Comparison of ENCODE assay signal across 29 cellular contexts in the genomic region with DNA sequence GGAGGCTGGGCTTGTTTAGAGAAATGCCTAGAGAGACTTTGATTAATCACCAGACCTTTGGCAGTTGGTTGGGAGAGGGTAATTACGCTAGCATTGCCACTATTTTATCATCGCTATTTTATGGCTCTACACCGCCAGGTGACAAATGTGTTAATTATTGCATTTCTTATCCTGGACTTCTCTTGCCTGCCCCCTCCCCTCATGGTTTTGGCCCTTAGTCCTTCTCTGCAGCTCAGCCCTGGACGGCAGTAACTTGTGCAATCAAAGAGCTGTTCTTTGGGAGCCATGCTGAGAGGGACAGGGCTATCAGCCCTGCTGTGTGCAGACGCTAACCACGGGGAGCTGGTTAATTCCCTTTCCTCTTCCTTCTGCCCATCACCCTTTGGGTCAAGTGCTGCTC.
A peak's percentile ranks its signal among the peaks of the same experiment; 100 is the strongest.
DNase-seq lines count a peak whose midpoint lies in the region; ATAC-seq, FAIRE-seq and TF ChIP-seq lines count a peak whose summit lies in the region.
"Had no signal": no experiment of that assay in that cellular context is flagged by ENCODE, and none has a peak within 500 bp of the region (broad histone marks: within the 10 kb centered on the region; RNA-seq: fewer than 3 reads in every experiment).

No MANE protein-coding gene starts in this region.

- no peak overlapping the region for H3K27ac ChIP-seq in mesendoderm (ENCODE audit: low read depth, low read length)
- no peak overlapping the region for H3K27ac ChIP-seq in HepG2 (ENCODE audit: extremely low read length, insufficient read depth, low read length)
- H3K27ac ChIP-seq: adrenal gland; BLaER1 treated with 17β-estradiol and CSF1 and Interleukin-3, amounts not matched to agents 10 nM and 100 nM had no signal

- no peaks in the 10 kb centered on the region for H4K20me1 ChIP-seq in HepG2 (ENCODE audit: insufficient read depth, low read length)

- H2BK120ac ChIP-seq in mesendoderm (ENCODE audit: low read depth, low read length): no peak overlapping the region

- no peaks in the 10 kb centered on the region for H3K36me3 ChIP-seq in mesendoderm (ENCODE audit: control insufficient read depth, insufficient read depth, low read length)
- H3K36me3 ChIP-seq in HepG2 (replicated peaks in 1 of 2; ENCODE audit: control insufficient read depth in 1 of 2, insufficient read depth in 2 of 2, low read length in 2 of 2): no peaks in the 10 kb centered on the region
- H3K36me3 ChIP-seq: adrenal gland, MG63 had no signal

- TF ChIP-seq CTCF in HepG2 (CRISPR knock-in tag; IDR thresholded peaks at IDR 0.05): no peak
- no peak for TF ChIP-seq CTCF in progenitor cell of endocrine pancreas (IDR thresholded peaks at IDR 0.05; ENCODE audit: unreplicated experiment)

- POLR2A ChIA-PET in HepG2 (lab: Yijun Ruan, JAX): no interaction called here

- H4K8ac ChIP-seq in mesendoderm (ENCODE audit: low read depth, low read length): no peak overlapping the region

- H3K4me2 ChIP-seq in mesendoderm (ENCODE audit: low read length) (no peak overlapping the region), HepG2 (ENCODE audit: low read depth, low read length) (no peak overlapping the region)
- H3K4me2 ChIP-seq: BLaER1 treated with 17β-estradiol and CSF1 and Interleukin-3, amounts not matched to agents 10 nM and 100 nM had no signal

- H3K79me2 ChIP-seq in mesendoderm (ENCODE audit: control insufficient read depth, insufficient read depth, low read length): no peaks in the 10 kb centered on the region
- no peaks in the 10 kb centered on the region for H3K79me2 ChIP-seq in HepG2 (ENCODE audit: insufficient read depth, low read length)

- DNase-seq in ELF-1 (ENCODE audit: low read depth, low spot score) (peak; percentile 29), NCI-H146 (lab: John Stamatoyannopoulos, UW) (peak; percentile 86), astrocyte of the hippocampus (ENCODE audit: low read depth, low spot score) (peak; percentile 15), mesendoderm (peak; percentile 66), HepG2 (ENCODE audit: low spot score) (no peak), NAMALWA (ENCODE audit: low spot score) (no peak), progenitor cell of endocrine pancreas (ENCODE audit: low spot score, unreplicated experiment) (no peak)
- DNase-seq in activated CD4-positive, alpha-beta T cell treated with anti-CD3 and anti-CD28 coated beads for 48 hours: no peak
- DNase-seq: activated CD4-positive, CD25-positive, alpha-beta regulatory T cell; activated CD8-positive, alpha-beta memory T cell treated with anti-CD3 and anti-CD28 coated beads for 24 hours; activated naive CD4-positive, alpha-beta T cell; activated T-cell treated with anti-CD3 and anti-CD28 coated beads, Interleukin-2, amount 50 U/mL, for 4 hours; adrenal gland; Calu3; dermis blood vessel endothelial cell; head of caudate nucleus; immature natural killer cell; left ventricle myocardium superior; MG63; NCI-H187 treated with DMSO at 0.1 percent for 48 hours; NCI-H510A; substantia nigra had no signal

- H3K9me3 ChIP-seq in HepG2 (ENCODE audit: low read length): no peaks in the 10 kb centered on the region
- H3K9me3 ChIP-seq: adrenal gland, MG63 had no signal

- H3K79me1 ChIP-seq in mesendoderm (ENCODE audit: low read length): no peaks in the 10 kb centered on the region

- H4K5ac ChIP-seq in mesendoderm (ENCODE audit: low read length): no peak overlapping the region

- no peak for TF ChIP-seq RAD21 in HepG2 (CRISPR knock-in tag; IDR thresholded peaks at IDR 0.05)

- no peak overlapping the region for H2BK15ac ChIP-seq in mesendoderm (replicated peaks; ENCODE audit: low read depth)

- TF ChIP-seq POLR2A in HepG2 (IDR thresholded peaks at IDR 0.05; ENCODE audit: insufficient read depth in 1 of 2, low read depth in 2 of 2, low read length in 2 of 2): no peak

- H2BK5ac ChIP-seq in mesendoderm (ENCODE audit: low read length): no peak overlapping the region

- H3K27me3 ChIP-seq in mesendoderm (ENCODE audit: insufficient read depth, low read length, poor library complexity): no peaks in the 10 kb centered on the region
- no peaks in the 10 kb centered on the region for H3K27me3 ChIP-seq in HepG2 (ENCODE audit: control insufficient read depth in 1 of 2, insufficient read depth in 2 of 2, low read length in 2 of 2)
- H3K27me3 ChIP-seq: adrenal gland, MG63 had no signal

- H3K4me1 ChIP-seq in mesendoderm (ENCODE audit: control insufficient read depth, low read depth, low read length): peaks cover 3% of the 10 kb centered on the region
- no peaks in the 10 kb centered on the region for H3K4me1 ChIP-seq in HepG2 (ENCODE audit: insufficient read depth, low read length)
- H3K4me1 ChIP-seq: adrenal gland had no signal

- intact Hi-C loops in HepG2 (cut with micrococcal nuclease; ENCODE audit: unreplicated experiment): no loop called here

- in situ Hi-C loops in HepG2 (cut with HindIII; ENCODE audit: extremely low pct_ligation_motif_present, low pct_unique_long_range_greater_than_20kb): no loop called here

- H3K23ac ChIP-seq in mesendoderm (ENCODE audit: low read length): no peak overlapping the region

- no peak overlapping the region for H3K4me3 Mint-ChIP-seq in progenitor cell of endocrine pancreas (ENCODE audit: low read depth)
- H3K4me3 Mint-ChIP-seq: activated T-cell treated with anti-CD3 and anti-CD28 coated beads, Interleukin-2, amount 50 U/mL, for 4 hours; immature natural killer cell; neural crest cell had no signal

- H2AK5ac ChIP-seq in mesendoderm (ENCODE audit: low read length): no peak overlapping the region

- WGBS in mesendoderm (ENCODE audit: extremely low coverage, insufficient coverage, low lambda C conversion rate): no CpG with 5 or more reads among the region's 6 CpGs
- 55% methylated on average over 4 of the region's 6 CpGs for WGBS in HepG2 (ENCODE audit: low lambda C conversion rate)

- no peak overlapping the region for H2AFZ ChIP-seq in HepG2 (ENCODE audit: low read length)

- no peak overlapping the region for H3K27ac Mint-ChIP-seq in progenitor cell of endocrine pancreas
- H3K27ac Mint-ChIP-seq: immature natural killer cell had no signal

- H3K9me3 Mint-ChIP-seq in progenitor cell of endocrine pancreas (ENCODE audit: low read depth): peaks cover 7% of the 10 kb centered on the region
- H3K9me3 Mint-ChIP-seq: immature natural killer cell had no signal

- ATAC-seq in HepG2: no peak
- ATAC-seq: activated T-cell treated with anti-CD3 and anti-CD28 coated beads, Interleukin-2, amount 50 U/mL, for 4 hours; left ventricle myocardium superior; SK-N-SH treated with all-trans-retinoic acid at 6 μM for 48 hours had no signal

- no peaks in the 10 kb centered on the region for H3K27me3 Mint-ChIP-seq in progenitor cell of endocrine pancreas

- no peak overlapping the region for H3K18ac ChIP-seq in mesendoderm (ENCODE audit: low read length)

- BruUV-seq in HepG2 (replicated peaks; lab: Mats Ljungman, UMichigan): no TSS peak

- no peak overlapping the region for H3K4ac ChIP-seq in mesendoderm (ENCODE audit: low read depth, low read length)

- H3K4me3 ChIP-seq in mesendoderm (ENCODE audit: low read length) (no peak overlapping the region), HepG2 (replicated peaks in 1 of 3; ENCODE audit: insufficient read depth in 1 of 3, low read depth in 2 of 3, low read length in 3 of 3) (no peak overlapping the region)
- H3K4me3 ChIP-seq: adrenal gland; BLaER1 treated with 17β-estradiol and CSF1 and Interleukin-3, amounts not matched to agents 10 nM and 100 nM; MG63 had no signal

- TF ChIP-seq EP300 in HepG2 (IDR thresholded peaks at IDR 0.05; ENCODE audit: low read depth in 2 of 2, low read length in 2 of 2) (no peak), HepG2 (CRISPR knock-in tag; IDR thresholded peaks at IDR 0.05; ENCODE audit: borderline replicate concordance) (no peak)

- no peak overlapping the region for H3K9ac ChIP-seq in mesendoderm (ENCODE audit: low read length)
- no peak overlapping the region for H3K9ac ChIP-seq in HepG2 (ENCODE audit: insufficient read depth, low read depth, low read length)
- H3K9ac ChIP-seq: BLaER1 treated with 17β-estradiol and CSF1 and Interleukin-3, amounts not matched to agents 10 nM and 100 nM had no signal

- H3K56ac ChIP-seq in mesendoderm (ENCODE audit: low read length): no peak overlapping the region

- peaks cover 19% of the 10 kb centered on the region for H3K4me1 Mint-ChIP-seq in progenitor cell of endocrine pancreas (ENCODE audit: low read depth)

- peaks cover 2% of the 10 kb centered on the region for H3K36me3 Mint-ChIP-seq in progenitor cell of endocrine pancreas (ENCODE audit: insufficient read depth)

- CTCF ChIA-PET in HepG2 (lab: Yijun Ruan, JAX; ENCODE audit: low intra/inter-chr PET ratio, low total read pairs): no interaction called here

- no peak for FAIRE-seq in HepG2 (lab: Jason Lieb, UNC)
- FAIRE-seq: bronchial epithelial cell, endothelial cell of umbilical vein, GM19239, urothelium cell line had no signal

TF ChIP-seq in HepG2, 621 proteins besides CTCF, POLR2A, EP300 and RAD21 (continues in another document):
- TF ChIP-seq NRL (CRISPR knock-in tag; IDR thresholded peaks at IDR 0.05; ENCODE audit: borderline replicate concordance) (no peak), GATA4 (IDR thresholded peaks at IDR 0.05; ENCODE audit: borderline replicate concordance, low read depth) (no peak), KAT7 (CRISPR knock-in tag; IDR thresholded peaks at IDR 0.05; ENCODE audit: borderline replicate concordance) (no peak), ELF3 (CRISPR knock-in tag; IDR thresholded peaks at IDR 0.05) (no peak), ZNF501 (CRISPR knock-in tag; IDR thresholded peaks at IDR 0.05) (no peak), NFE2L2 (IDR thresholded peaks at IDR 0.05; ENCODE audit: low read length) (no peak)
- TF ChIP-seq, protein P1, sequence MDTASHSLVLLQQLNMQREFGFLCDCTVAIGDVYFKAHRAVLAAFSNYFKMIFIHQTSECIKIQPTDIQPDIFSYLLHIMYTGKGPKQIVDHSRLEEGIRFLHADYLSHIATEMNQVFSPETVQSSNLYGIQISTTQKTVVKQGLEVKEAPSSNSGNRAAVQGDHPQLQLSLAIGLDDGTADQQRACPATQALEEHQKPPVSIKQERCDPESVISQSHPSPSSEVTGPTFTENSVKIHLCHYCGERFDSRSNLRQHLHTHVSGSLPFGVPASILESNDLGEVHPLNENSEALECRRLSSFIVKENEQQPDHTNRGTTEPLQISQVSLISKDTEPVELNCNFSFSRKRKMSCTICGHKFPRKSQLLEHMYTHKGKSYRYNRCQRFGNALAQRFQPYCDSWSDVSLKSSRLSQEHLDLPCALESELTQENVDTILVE (CRISPR knock-in tag; IDR thresholded peaks at IDR 0.05): no peak

Comparison
In these comparisons a context has a peak if more than half of its experiments do, and no peak if none do; other contexts are left out.
1. DNase-seq: peak in ELF-1 (single experiment), NCI-H146 (single experiment), astrocyte of the hippocampus (single experiment) and mesendoderm (single experiment); none in activated CD4-positive, alpha-beta T cell treated with anti-CD3 and anti-CD28 coated beads for 48 hours (single experiment), HepG2 (single experiment), NAMALWA (single experiment) and progenitor cell of endocrine pancreas (single experiment).